In the genomic region with DNA sequence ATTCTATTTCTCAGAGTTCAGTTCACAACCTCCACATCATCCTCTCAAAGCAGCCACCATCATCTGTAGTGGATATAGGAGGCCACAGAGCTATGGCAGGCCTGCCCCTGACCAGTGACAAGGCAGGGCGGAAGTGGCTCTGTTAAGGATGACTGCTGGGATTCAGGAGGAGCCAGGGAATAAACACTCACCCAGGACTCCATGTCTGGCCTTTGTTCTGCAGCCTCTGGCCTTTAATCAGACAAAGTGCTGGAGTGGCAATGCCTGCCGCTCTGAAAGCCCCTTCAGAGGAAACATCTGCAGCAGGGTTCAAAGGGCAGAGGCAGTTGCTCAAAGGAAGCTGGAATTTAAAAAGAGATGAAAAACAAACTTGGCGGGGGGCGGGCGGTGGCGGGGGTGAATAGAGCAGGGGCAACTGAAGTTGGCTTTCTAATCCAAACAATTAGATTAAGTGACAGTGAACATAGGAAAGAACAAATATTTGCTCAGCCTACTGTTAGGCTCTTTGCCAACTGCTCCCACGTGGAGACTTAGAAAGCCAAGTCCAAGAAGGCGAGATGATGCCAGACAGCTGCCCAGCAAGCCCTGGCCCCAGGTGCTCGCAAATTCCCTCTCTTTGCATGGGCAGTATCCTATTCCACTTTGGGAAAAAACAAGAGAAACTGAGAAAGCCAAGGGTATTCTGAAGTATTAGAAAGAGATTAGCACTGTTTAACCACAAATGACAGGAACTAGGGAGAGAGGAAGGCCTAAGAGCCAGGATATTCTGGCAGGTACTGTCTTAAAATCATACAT, we compare ENCODE assay signal across 9 cellular contexts. TPM values are rescaled to one million over a fixed set of nuclear protein-coding genes. Genes with fewer than 3 reads are reported as not detected.
DNase-seq lines count a peak whose midpoint lies in the region; TF ChIP-seq lines count a peak whose summit lies in the region.
"Had no signal": no experiment of that assay in that cellular context is flagged by ENCODE, and none has a peak within 500 bp of the region (broad histone marks: within the 10 kb centered on the region; RNA-seq: fewer than 3 reads in every experiment).

No MANE protein-coding gene starts in this region.

- POLR2A ChIA-PET in activated CD4-positive, alpha-beta T cell treated with anti-CD3 and anti-CD28 coated beads, Interleukin-2, amount 10 ng/mL, durations not matched to agents 7 days and 5 days (lab: Charles Lee) = no interaction called here
- POLR2A ChIA-PET in PC-9 (lab: Charles Lee; ENCODE audit: unreplicated experiment) = no interaction called here

- intact Hi-C loops in PC-9 (cut with micrococcal nuclease; ENCODE audit: unreplicated experiment) (no loop called here), posterior vena cava (cut with DNase I) (no loop called here)

- H3K9me3 ChIP-seq in PC-9 (ENCODE audit: insufficient read depth, low read depth) = no peaks in the 10 kb centered on the region
- no peaks in the 10 kb centered on the region for H3K9me3 ChIP-seq in thymus (ENCODE audit: control insufficient read depth)

- no peaks in the 10 kb centered on the region for H3K79me2 ChIP-seq in PC-9 (ENCODE audit: low read depth)

- no peaks in the 10 kb centered on the region for H3K27me3 ChIP-seq in PC-9 (ENCODE audit: insufficient read depth, low read depth)
- no peaks in the 10 kb centered on the region for H3K27me3 ChIP-seq in thymus (ENCODE audit: control insufficient read depth, insufficient read depth)

- peak overlapping the region; percentile 47 for H3K4me2 ChIP-seq in PC-9

- CTCF ChIA-PET in activated CD4-positive, alpha-beta T cell treated with anti-CD3 and anti-CD28 coated beads, Interleukin-2, amount 10 ng/mL, durations not matched to agents 7 days and 5 days (lab: Charles Lee) = interaction anchor here (0.9 to 1.6 kb wide), 4 partner anchors 8 to 41 kb away, joined by 3 to 4 read pairs (median 3); no protein-coding TSS in a partner anchor
- CTCF ChIA-PET in PC-9 (lab: Charles Lee) = no interaction called here

- no peaks in the 10 kb centered on the region for H3K9me3 Mint-ChIP-seq in activated CD4-positive, alpha-beta T cell treated with anti-CD3 and anti-CD28 coated beads, Interleukin-2, amount 10 ng/mL, durations not matched to agents 7 days and 5 days
- H3K9me3 Mint-ChIP-seq: naive B cell had no signal

- peaks cover 38% of the 10 kb centered on the region for H3K4me1 ChIP-seq in PC-9 (replicated peaks; ENCODE audit: insufficient read depth)
- peaks cover 13% of the 10 kb centered on the region for H3K4me1 ChIP-seq in thymus (ENCODE audit: control insufficient read depth, insufficient read depth, low read length)

- peak overlapping the region; percentile 32 for H3K4me3 Mint-ChIP-seq in activated CD4-positive, alpha-beta T cell treated with anti-CD3 and anti-CD28 coated beads, Interleukin-2, amount 10 ng/mL, durations not matched to agents 7 days and 5 days

- TF ChIP-seq CTCF in PC-9 (conservative IDR thresholded peaks at IDR 0.05) (no peak), fibroblast of pulmonary artery (IDR thresholded peaks at IDR 0.05; ENCODE audit: low read length, missing control alignments) (no peak)

- peaks cover 74% of the 10 kb centered on the region for H3K4me1 Mint-ChIP-seq in activated CD4-positive, alpha-beta T cell treated with anti-CD3 and anti-CD28 coated beads, Interleukin-2, amount 10 ng/mL, durations not matched to agents 7 days and 5 days

- WGBS in thymus = 18% methylated on average over 9 of the region's 9 CpGs

- H3K27me3 Mint-ChIP-seq in activated CD4-positive, alpha-beta T cell treated with anti-CD3 and anti-CD28 coated beads, Interleukin-2, amount 10 ng/mL, durations not matched to agents 7 days and 5 days = no peaks in the 10 kb centered on the region
- H3K27me3 Mint-ChIP-seq: naive B cell had no signal

- H3K36me3 ChIP-seq in PC-9 (ENCODE audit: low read depth) (no peaks in the 10 kb centered on the region), thymus (ENCODE audit: control insufficient read depth, insufficient read depth) (no peaks in the 10 kb centered on the region)

- no peak for DNase-seq in activated CD4-positive, alpha-beta T cell treated with anti-CD3 and anti-CD28 coated beads, Interleukin-2, amount 10 ng/mL, durations not matched to agents 7 days and 5 days
- DNase-seq in activated CD4-positive, alpha-beta T cell treated with anti-CD3 and anti-CD28 coated beads for 4 hours = no peak
- DNase-seq in PC-9 (peak; percentile 31 to 56), fibroblast of pulmonary artery (ENCODE audit: low read depth) (peak; percentile 61), posterior vena cava (ENCODE audit: low spot score) (no peak), medulla oblongata (ENCODE audit: extremely low spot score) (no peak)
- DNase-seq in activated effector memory CD4-positive, alpha-beta T cell treated with anti-CD3 and anti-CD28 coated beads, Interleukin-2, amount 50 U/mL, for 16 hours = no peak
- DNase-seq: naive B cell had no signal

- no peaks in the 10 kb centered on the region for H3K9me2 ChIP-seq in PC-9 (ENCODE audit: insufficient read depth)

- H3K36me3 Mint-ChIP-seq in activated CD4-positive, alpha-beta T cell treated with anti-CD3 and anti-CD28 coated beads, Interleukin-2, amount 10 ng/mL, durations not matched to agents 7 days and 5 days (ENCODE audit: low read depth) = peaks cover 3% of the 10 kb centered on the region
- H3K36me3 Mint-ChIP-seq: naive B cell had no signal

- H2AFZ ChIP-seq in PC-9 = no peak overlapping the region

- H4K20me1 ChIP-seq in PC-9 (ENCODE audit: insufficient read depth) = no peaks in the 10 kb centered on the region

- H3K27ac Mint-ChIP-seq in activated CD4-positive, alpha-beta T cell treated with anti-CD3 and anti-CD28 coated beads, Interleukin-2, amount 10 ng/mL, durations not matched to agents 7 days and 5 days = peak overlapping the region; percentile 76

- H3K27ac ChIP-seq in PC-9 (peak overlapping the region; percentile 64), thymus (ENCODE audit: low read depth) (peak overlapping the region; percentile 77)

- H3K4me3 ChIP-seq in PC-9 = no peak overlapping the region
- H3K4me3 ChIP-seq in fibroblast of pulmonary artery (replicated peaks; ENCODE audit: low read depth, low read length) = no peak overlapping the region
- peak overlapping the region; percentile 48 for H3K4me3 ChIP-seq in thymus (ENCODE audit: low read length)

- BruUV-seq in PC-9 (replicated peaks; lab: Mats Ljungman, UMichigan) = no TSS peak

- H3F3A ChIP-seq in PC-9 (ENCODE audit: insufficient read depth, low read depth) = peaks cover 30% of the 10 kb centered on the region

RNA-seq across cellular contexts. Expression of a gene that starts 5.5 kb away (rescaled TPM):
- 10 to 100 TPM; 45.0 to 48.6 TPM for total RNA-seq in activated CD4-positive, alpha-beta T cell treated with anti-CD3 and anti-CD28 coated beads, Interleukin-2, amount 10 ng/mL, durations not matched to agents 7 days and 5 days
- 4.2 and 4.8 TPM in 2 replicates for total RNA-seq in PC-9 (2021)
- polyA plus RNA-seq in thymus = 70.0 TPM
- total RNA-seq in posterior vena cava = 10 to 100 TPM; 36.8 to 49.5 TPM

RNA-seq across cellular contexts. Expression of a gene that starts 34.7 kb away (rescaled TPM):
- total RNA-seq in activated CD4-positive, alpha-beta T cell treated with anti-CD3 and anti-CD28 coated beads, Interleukin-2, amount 10 ng/mL, durations not matched to agents 7 days and 5 days = not detected
- not detected in 2 replicates for total RNA-seq in PC-9 (2021)
- polyA plus RNA-seq in thymus = 0.07 TPM
- not detected for total RNA-seq in posterior vena cava

RNA-seq across cellular contexts. Expression of a gene that starts 37.1 kb away (rescaled TPM):
- 10 to 100 TPM; 64.7 to 69.3 TPM for total RNA-seq in activated CD4-positive, alpha-beta T cell treated with anti-CD3 and anti-CD28 coated beads, Interleukin-2, amount 10 ng/mL, durations not matched to agents 7 days and 5 days
- total RNA-seq in PC-9 (2021) (83.5 and 101 TPM in 2 replicates), posterior vena cava (10 to 100 TPM; 21.6 to 26.5 TPM)
- polyA plus RNA-seq in thymus = 34.0 TPM

RNA-seq across cellular contexts. Expression of a gene that starts 48.9 kb away (rescaled TPM):
- total RNA-seq in activated CD4-positive, alpha-beta T cell treated with anti-CD3 and anti-CD28 coated beads, Interleukin-2, amount 10 ng/mL, durations not matched to agents 7 days and 5 days = 1 to 10 TPM; 4.5 to 5.5 TPM
- 0.17 and 0.63 TPM in 2 replicates for total RNA-seq in PC-9 (2021)
- polyA plus RNA-seq in thymus = 5.0 TPM
- 1 to 10 TPM; 5.8 to 6.6 TPM for total RNA-seq in posterior vena cava

Comparison
In these comparisons a context has a peak if more than half of its experiments do, and no peak if none do; other contexts are left out.
1. DNase-seq: peak in PC-9 (2 of 2) and fibroblast of pulmonary artery (single experiment); none in activated CD4-positive, alpha-beta T cell treated with anti-CD3 and anti-CD28 coated beads, Interleukin-2, amount 10 ng/mL, durations not matched to agents 7 days and 5 days (single experiment), activated CD4-positive, alpha-beta T cell treated with anti-CD3 and anti-CD28 coated beads for 4 hours (0 of 2), posterior vena cava (single experiment), activated effector memory CD4-positive, alpha-beta T cell treated with anti-CD3 and anti-CD28 coated beads, Interleukin-2, amount 50 U/mL, for 16 hours (single experiment) and medulla oblongata (single experiment).